Comparison of ENCODE assay signal across 8 cellular contexts in the genomic region with DNA sequence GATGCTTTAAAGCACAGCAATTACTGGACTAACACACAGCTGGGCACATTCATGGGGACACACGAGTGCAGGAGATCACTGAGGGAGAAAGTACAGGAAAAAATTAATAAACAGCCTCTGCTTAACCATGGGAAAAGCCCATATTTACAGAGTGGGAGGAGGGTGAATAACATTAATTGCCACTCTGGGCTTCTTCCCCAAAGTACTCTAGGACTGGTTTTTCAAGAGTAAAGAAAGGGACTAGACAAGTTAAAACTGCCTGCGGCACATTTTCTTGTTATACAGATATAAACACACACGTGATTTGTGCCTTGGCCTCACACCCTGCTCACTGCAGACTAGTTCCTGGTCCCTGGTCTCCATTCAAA.
DNase-seq lines count a peak whose midpoint lies in the region; ATAC-seq and TF ChIP-seq lines count a peak whose summit lies in the region.

No MANE protein-coding gene starts in this region.

- TF ChIP-seq CTCF in body of pancreas (IDR thresholded peaks at IDR 0.05), result no peak
- no peak for TF ChIP-seq CTCF in type B pancreatic cell (conservative IDR thresholded peaks at IDR 0.05)
- TF ChIP-seq CTCF in WERI-Rb-1 (IDR thresholded peaks at IDR 0.05; ENCODE audit: low read depth, low read length), result no peak

- H3K27ac ChIP-seq in CD8-positive, alpha-beta memory T cell (ENCODE audit: low read depth, low read length), result no peak overlapping the region
- peak overlapping the region in 1 of 4 donors; percentile 19 for H3K27ac ChIP-seq in body of pancreas
- H3K27ac ChIP-seq in WERI-Rb-1, result no peak overlapping the region

- no peak overlapping the region for H3K4me3 ChIP-seq in CD8-positive, alpha-beta memory T cell (ENCODE audit: low read length)
- H3K4me3 ChIP-seq in body of pancreas (no peak overlapping the region), WERI-Rb-1 (ENCODE audit: low read depth, low read length) (no peak overlapping the region)

- peak overlapping the region in 6 of 7 donors; percentile 61 to 77 (median 68) for H3K4me3 Mint-ChIP-seq in CD8-positive, alpha-beta memory T cell
- peak overlapping the region; percentile 84 for H3K4me3 Mint-ChIP-seq in type B pancreatic cell

- H3K36me3 Mint-ChIP-seq in CD8-positive, alpha-beta memory T cell, result peaks cover 0 to 2% (median 0%) of the 10 kb centered on the region in 3 donors
- no peaks in the 10 kb centered on the region for H3K36me3 Mint-ChIP-seq in type B pancreatic cell

- 12 to 17% methylated on average over 3 of the region's 3 CpGs for WGBS in body of pancreas, 2 donors

- no peaks in the 10 kb centered on the region for H3K4me1 ChIP-seq in CD8-positive, alpha-beta memory T cell (ENCODE audit: insufficient read depth, low read length)
- no peaks in the 10 kb centered on the region for H3K4me1 ChIP-seq in body of pancreas

- no peaks in the 10 kb centered on the region for H3K9me3 Mint-ChIP-seq in CD8-positive, alpha-beta memory T cell
- H3K9me3 Mint-ChIP-seq in type B pancreatic cell, result no peaks in the 10 kb centered on the region

- H3K9me3 ChIP-seq in CD8-positive, alpha-beta memory T cell (ENCODE audit: low read length), result no peaks in the 10 kb centered on the region
- no peaks in the 10 kb centered on the region for H3K9me3 ChIP-seq in body of pancreas
- H3K9me3 ChIP-seq in WERI-Rb-1 (ENCODE audit: severe bottlenecking), result no peaks in the 10 kb centered on the region

- no peak for DNase-seq in CD8-positive, alpha-beta memory T cell
- DNase-seq in body of pancreas, result peak in 1 of 4 donors; percentile 25
- no peak for DNase-seq in type B pancreatic cell (ENCODE audit: extremely low spot score, unreplicated experiment)
- DNase-seq in WERI-Rb-1, result no peak
- no peak for DNase-seq in AG08395 (ENCODE audit: low spot score)
- no peak for DNase-seq in hepatic stellate cell (ENCODE audit: low spot score)

- TF ChIP-seq POLR2A in body of pancreas (IDR thresholded peaks at IDR 0.05), result no peak

- POLR2A ChIA-PET in CD8-positive, alpha-beta memory T cell (lab: Charles Lee), result no interaction called here

- peak overlapping the region; percentile 0 to 92 (median 80) for H3K27ac Mint-ChIP-seq in CD8-positive, alpha-beta memory T cell
- peak overlapping the region; percentile 95 for H3K27ac Mint-ChIP-seq in type B pancreatic cell

- intact Hi-C loops in body of pancreas (cut with DNase I), result no loop called here

- no peaks in the 10 kb centered on the region for H3K36me3 ChIP-seq in CD8-positive, alpha-beta memory T cell (ENCODE audit: insufficient read depth, low read length)
- H3K36me3 ChIP-seq in body of pancreas (replicated peaks in 1 of 2; ENCODE audit: insufficient read depth in 1 of 2, low read depth in 2 of 2) (no peaks in the 10 kb centered on the region), WERI-Rb-1 (no peaks in the 10 kb centered on the region)

- CTCF ChIA-PET in CD8-positive, alpha-beta memory T cell (lab: Charles Lee), result interaction anchor here (1.1 kb wide), 1 partner anchor 108 kb away, joined by 4 read pairs; no protein-coding TSS in a partner anchor

- H3K27me3 Mint-ChIP-seq in CD8-positive, alpha-beta memory T cell, result no peaks in the 10 kb centered on the region
- H3K27me3 Mint-ChIP-seq in type B pancreatic cell, result no peaks in the 10 kb centered on the region

- peak; percentile 17 for ATAC-seq in GM21423 (IDR thresholded peaks at IDR 0.05; ENCODE audit: unreplicated experiment)
- peak; percentile 32 for ATAC-seq in HG03571 (IDR thresholded peaks at IDR 0.05; ENCODE audit: unreplicated experiment)
- peak; percentile 50 for ATAC-seq in body of pancreas

- H3K4me1 Mint-ChIP-seq in CD8-positive, alpha-beta memory T cell, result peaks cover 9 to 21% (median 10%) of the 10 kb centered on the region in 3 donors
- peaks cover 5% of the 10 kb centered on the region for H3K4me1 Mint-ChIP-seq in type B pancreatic cell (ENCODE audit: unreplicated experiment)

- H3K27me3 ChIP-seq in CD8-positive, alpha-beta memory T cell (ENCODE audit: insufficient read depth, low read length, poor library complexity, severe bottlenecking), result no peaks in the 10 kb centered on the region
- H3K27me3 ChIP-seq in body of pancreas, result no peaks in the 10 kb centered on the region
- no peaks in the 10 kb centered on the region for H3K27me3 ChIP-seq in WERI-Rb-1 (ENCODE audit: insufficient read depth, low read depth, severe bottlenecking)
